ENCODE assay signal across 27 cellular contexts in genomic region chr2:86523491-86523890, GRCh38.
DNase-seq lines count a peak whose midpoint lies in the region; ATAC-seq and FAIRE-seq lines count a peak whose summit lies in the region.
"Had no signal": no experiment of that assay in that cellular context is flagged by ENCODE, and none has a peak within 500 bp of the region (broad histone marks: within the 10 kb centered on the region; RNA-seq: fewer than 3 reads in every experiment).

No MANE protein-coding gene starts in this region.

- ATAC-seq in GM18511 (IDR thresholded peaks at IDR 0.05; ENCODE audit: unreplicated experiment) = no peak
- ATAC-seq: A549; CD8-positive, alpha-beta T cell had no signal

- peak; percentile 17 for FAIRE-seq in G401.6 (lab: Jason Lieb, UNC)
- FAIRE-seq: A204.1, D721Med had no signal

- peak; percentile 63 for DNase-seq in putamen (ENCODE audit: low spot score)
- no peak for DNase-seq in activated CD4-positive, CD25-positive, alpha-beta regulatory T cell (lab: John Stamatoyannopoulos, UW)
- DNase-seq: 8988T; ACHN; AML-193; BE2C; C1 segment of cervical spinal cord; Caco-2; Calu3; CD4-positive, alpha-beta memory T cell; CD4-positive, alpha-beta T cell; CD4-positive, CD25-positive, alpha-beta regulatory T cell; CD8-positive, alpha-beta memory T cell; CD8-positive, alpha-beta T cell; COR-L47; DMS 273 treated with DMSO at 0.1 percent for 48 hours; DMS153; DMS53; DMS79; DMS79 treated with DMSO at 0.1 percent for 48 hours; DND-41; EL had no signal
